13 cellular contexts compared by ENCODE assay signal in genomic region chr4:40846556-40846955, GRCh38.
"Had no signal": no experiment of that assay in that cellular context is flagged by ENCODE, and none has a peak within 500 bp of the region (broad histone marks: within the 10 kb centered on the region; RNA-seq: fewer than 3 reads in every experiment).

No MANE protein-coding gene starts in this region.

- H3K4me3 Mint-ChIP-seq: activated CD4-positive, alpha-beta T cell treated with anti-CD3 and anti-CD28 coated beads for 36 hours; activated CD8-positive, alpha-beta T cell treated with anti-CD3 and anti-CD28 coated beads for 36 hours; effector memory CD8-positive, alpha-beta T cell; stimulated activated effector memory CD8-positive, alpha-beta T cell treated with anti-CD3 and anti-CD28 coated beads, Interleukin-12 subunit alpha, Interleukin-12 subunit beta, amount 100 ng/mL, for 72 hours had no signal

- H3K4me2 ChIP-seq: smooth muscle cell had no signal

- FAIRE-seq: astrocyte, pancreas had no signal

- H3K9me3 Mint-ChIP-seq: activated CD8-positive, alpha-beta T cell treated with anti-CD3 and anti-CD28 coated beads for 36 hours; effector memory CD8-positive, alpha-beta T cell; stimulated activated effector memory CD8-positive, alpha-beta T cell treated with anti-CD3 and anti-CD28 coated beads, Interleukin-12 subunit alpha, Interleukin-12 subunit beta, amount 100 ng/mL, for 72 hours had no signal

- H3K4me1 ChIP-seq: pancreas, SJCRH30 had no signal

- DNase-seq: activated CD4-positive, alpha-beta T cell treated with anti-CD3 and anti-CD28 coated beads for 36 hours; activated CD8-positive, alpha-beta memory T cell treated with anti-CD3 and anti-CD28 coated beads, Interleukin-2, amount 50 U/mL, for 4 hours; activated CD8-positive, alpha-beta T cell treated with anti-CD3 and anti-CD28 coated beads for 36 hours; central memory CD4-positive, alpha-beta T cell; cortex of kidney; effector memory CD8-positive, alpha-beta T cell; pancreas; SJCRH30; SW 1271; trophoblast cell had no signal

- H3K36me3 Mint-ChIP-seq: stimulated activated effector memory CD8-positive, alpha-beta T cell treated with anti-CD3 and anti-CD28 coated beads, Interleukin-12 subunit alpha, Interleukin-12 subunit beta, amount 100 ng/mL, for 72 hours had no signal

- H3K4me3 ChIP-seq: pancreas, SJCRH30, smooth muscle cell had no signal

- H3K27ac Mint-ChIP-seq: activated CD4-positive, alpha-beta T cell treated with anti-CD3 and anti-CD28 coated beads for 36 hours; activated CD8-positive, alpha-beta T cell treated with anti-CD3 and anti-CD28 coated beads for 36 hours; effector memory CD8-positive, alpha-beta T cell; stimulated activated effector memory CD8-positive, alpha-beta T cell treated with anti-CD3 and anti-CD28 coated beads, Interleukin-12 subunit alpha, Interleukin-12 subunit beta, amount 100 ng/mL, for 72 hours had no signal

- H3K9me3 ChIP-seq: pancreas, SJCRH30 had no signal

- H3K27me3 ChIP-seq: pancreas, SJCRH30 had no signal

- H3K27ac ChIP-seq: pancreas, SJCRH30 had no signal

- H3K4me1 Mint-ChIP-seq: activated CD4-positive, alpha-beta T cell treated with anti-CD3 and anti-CD28 coated beads for 36 hours; stimulated activated effector memory CD8-positive, alpha-beta T cell treated with anti-CD3 and anti-CD28 coated beads, Interleukin-12 subunit alpha, Interleukin-12 subunit beta, amount 100 ng/mL, for 72 hours had no signal

- ATAC-seq: activated CD4-positive, alpha-beta T cell treated with anti-CD3 and anti-CD28 coated beads for 36 hours; activated CD8-positive, alpha-beta T cell treated with anti-CD3 and anti-CD28 coated beads for 36 hours; effector memory CD8-positive, alpha-beta T cell; pancreas; stimulated activated effector memory CD8-positive, alpha-beta T cell treated with anti-CD3 and anti-CD28 coated beads, Interleukin-12 subunit alpha, Interleukin-12 subunit beta, amount 100 ng/mL, for 72 hours had no signal

- H3K36me3 ChIP-seq: pancreas, SJCRH30 had no signal
